ENCODE assay signal across 11 cellular contexts in genomic region chr18:58544616-58545337, GRCh38.
A peak's percentile ranks its signal among the peaks of the same experiment; 100 is the strongest.
DNase-seq lines count a peak whose midpoint lies in the region; ATAC-seq lines count a peak whose summit lies in the region.
"Had no signal": no experiment of that assay in that cellular context is flagged by ENCODE, and none has a peak within 500 bp of the region (broad histone marks: within the 10 kb centered on the region; RNA-seq: fewer than 3 reads in every experiment).

No MANE protein-coding gene starts in this region.

- H3K27me3 Mint-ChIP-seq in activated CD4-positive, alpha-beta T cell treated with anti-CD3 and anti-CD28 coated beads, Interleukin-2, amount 10 ng/mL, durations not matched to agents 24 days and 14 days = peaks cover 15% of the 10 kb centered on the region

- no peaks in the 10 kb centered on the region for H3K36me3 Mint-ChIP-seq in activated CD4-positive, alpha-beta T cell treated with anti-CD3 and anti-CD28 coated beads, Interleukin-2, amount 10 ng/mL, durations not matched to agents 24 days and 14 days (ENCODE audit: low read depth)

- peak overlapping the region; percentile 66 for H3K27ac Mint-ChIP-seq in activated CD4-positive, alpha-beta T cell treated with anti-CD3 and anti-CD28 coated beads, Interleukin-2, amount 10 ng/mL, durations not matched to agents 24 days and 14 days

- intact Hi-C loops in activated CD4-positive, alpha-beta T cell treated with anti-CD3 and anti-CD28 coated beads, Interleukin-2, amount 10 ng/mL, durations not matched to agents 24 days and 14 days (cut with micrococcal nuclease) = loop anchor here (1.0 to 10.0 kb wide), 4 partner anchors 16 to 810 kb away; partner anchors contain the start of gene LMAN1

- peaks cover 57% of the 10 kb centered on the region for H3K4me1 Mint-ChIP-seq in activated CD4-positive, alpha-beta T cell treated with anti-CD3 and anti-CD28 coated beads, Interleukin-2, amount 10 ng/mL, durations not matched to agents 24 days and 14 days

- peak overlapping the region; percentile 29 for H3K4me3 Mint-ChIP-seq in activated CD4-positive, alpha-beta T cell treated with anti-CD3 and anti-CD28 coated beads, Interleukin-2, amount 10 ng/mL, durations not matched to agents 24 days and 14 days

- no peaks in the 10 kb centered on the region for H3K9me3 Mint-ChIP-seq in activated CD4-positive, alpha-beta T cell treated with anti-CD3 and anti-CD28 coated beads, Interleukin-2, amount 10 ng/mL, durations not matched to agents 24 days and 14 days

- DNase-seq in activated CD4-positive, alpha-beta T cell treated with anti-CD3 and anti-CD28 coated beads, Interleukin-2, amount 10 ng/mL, durations not matched to agents 24 days and 14 days = no peak
- no peak for DNase-seq in activated CD4-positive, alpha-beta T cell treated with anti-CD3 and anti-CD28 coated beads, Interleukin-2, amount 50 U/mL, for 1 hour
- DNase-seq in kidney tubule cell (ENCODE audit: low spot score) (peak; percentile 45), anterior cingulate cortex (lab: John Stamatoyannopoulos, UW) (no peak), HuH-7 (ENCODE audit: low spot score) (no peak)
- DNase-seq: esophagus squamous epithelium, left lung, NCI-H82 had no signal

- peak; percentile 41 for ATAC-seq in GM19455 (IDR thresholded peaks at IDR 0.05; ENCODE audit: unreplicated experiment)
- ATAC-seq in HG03442 (IDR thresholded peaks at IDR 0.05; ENCODE audit: unreplicated experiment) = peak; percentile 39
- no peak for ATAC-seq in HG03457 (IDR thresholded peaks at IDR 0.05; ENCODE audit: unreplicated experiment)
- ATAC-seq: left lung had no signal
